Comparison of ENCODE assay signal across 10 cellular contexts in genomic region chr12:52148541-52149181, GRCh38. TPM values are rescaled to one million over a fixed set of nuclear protein-coding genes. Genes with fewer than 3 reads are reported as not detected.
DNase-seq lines count a peak whose midpoint lies in the region; ATAC-seq and TF ChIP-seq lines count a peak whose summit lies in the region.
"Had no signal": no experiment of that assay in that cellular context is flagged by ENCODE, and none has a peak within 500 bp of the region (broad histone marks: within the 10 kb centered on the region; RNA-seq: fewer than 3 reads in every experiment).

No MANE protein-coding gene starts in this region.

- H3K27ac ChIP-seq in left lung (peak overlapping the region; percentile 89 to 93), upper lobe of right lung (peak overlapping the region; percentile 89)

- H3K36me3 ChIP-seq in left lung: no peaks in the 10 kb centered on the region
- no peaks in the 10 kb centered on the region for H3K36me3 ChIP-seq in upper lobe of right lung

- H3K9me3 ChIP-seq in left lung: no peaks in the 10 kb centered on the region
- H3K9me3 ChIP-seq in upper lobe of right lung: no peaks in the 10 kb centered on the region

- H3K27me3 ChIP-seq in left lung (peaks cover 0 to 16% of the 10 kb centered on the region in 2 donors), upper lobe of right lung (peaks cover 4% of the 10 kb centered on the region)

- ATAC-seq in left lung (peak; percentile 69), upper lobe of right lung (peak; percentile 63), HG02852 (IDR thresholded peaks at IDR 0.05; ENCODE audit: unreplicated experiment) (no peak), HG02981 (IDR thresholded peaks at IDR 0.05; ENCODE audit: unreplicated experiment) (no peak)

- H3K4me3 ChIP-seq in left lung (no peak overlapping the region), upper lobe of right lung (no peak overlapping the region)

- H3K4me1 ChIP-seq in left lung (peaks cover 29 to 56% of the 10 kb centered on the region in 2 donors), upper lobe of right lung (peaks cover 50% of the 10 kb centered on the region)

- DNase-seq in SIG-M5 treated with dmso at 0.1 percent for 504 hours (lab: John Stamatoyannopoulos, UW; ENCODE audit: unreplicated experiment): peak; percentile 75
- DNase-seq in SIG-M5 (lab: John Stamatoyannopoulos, UW): no peak
- DNase-seq in astrocyte of the hippocampus (ENCODE audit: low read depth, low spot score): peak; percentile 58
- peak; percentile 82 to 91 for DNase-seq in left lung
- DNase-seq in upper lobe of right lung: peak; percentile 87
- DNase-seq in globus pallidus (ENCODE audit: low spot score): no peak
- DNase-seq: activated CD8-positive, alpha-beta memory T cell treated with anti-CD3 and anti-CD28 coated beads for 24 hours; C1 segment of cervical spinal cord had no signal

- intact Hi-C loops in left lung (cut with DNase I): no loop called here
- intact Hi-C loops in upper lobe of right lung (cut with DNase I): loop anchor here (10.0 kb wide), 1 partner anchor 726 kb away; no protein-coding TSS in a partner anchor

- TF ChIP-seq CTCF in left lung (IDR thresholded peaks at IDR 0.05): no peak
- TF ChIP-seq CTCF in upper lobe of right lung (IDR thresholded peaks at IDR 0.05): no peak

RNA-seq across cellular contexts. Expression of gene KRT80, which starts 43.2 kb away (rescaled TPM):
- 10 to 100 TPM; 27.6 to 30.1 TPM for total RNA-seq in left lung
- 8.6 TPM for total RNA-seq in upper lobe of right lung

Comparison
In these comparisons a context has a peak if more than half of its experiments do, and no peak if none do; other contexts are left out.
1. DNase-seq: peak in SIG-M5 treated with dmso at 0.1 percent for 504 hours (single experiment), astrocyte of the hippocampus (single experiment), left lung (2 of 2) and upper lobe of right lung (single experiment); none in SIG-M5 (single experiment) and globus pallidus (single experiment).
2. ATAC-seq: peak in left lung (single experiment) and upper lobe of right lung (single experiment); none in HG02852 (single experiment) and HG02981 (single experiment).